In genomic region chr3:10374311-10374710, GRCh38 we compare ENCODE assay signal across 22 cellular contexts. TPM values are rescaled to one million over a fixed set of nuclear protein-coding genes. Genes with fewer than 3 reads are reported as not detected.
A peak's percentile ranks its signal among the peaks of the same experiment; 100 is the strongest.
DNase-seq lines count a peak whose midpoint lies in the region; ATAC-seq and TF ChIP-seq lines count a peak whose summit lies in the region.
"Had no signal": no experiment of that assay in that cellular context is flagged by ENCODE, and none has a peak within 500 bp of the region (broad histone marks: within the 10 kb centered on the region; RNA-seq: fewer than 3 reads in every experiment).

No MANE protein-coding gene starts in this region.

- H3K36me3 ChIP-seq in skeletal muscle tissue (ENCODE audit: control insufficient read depth in 3 of 3, insufficient read depth in 3 of 3, low read length in 3 of 3): peaks cover 6 to 18% (median 13%) of the 10 kb centered on the region in 3 donors
- no peaks in the 10 kb centered on the region for H3K36me3 ChIP-seq in A673 (ENCODE audit: insufficient read depth, low read length, poor library complexity, severe bottlenecking)
- H3K36me3 ChIP-seq: heart left ventricle had no signal

- H3K4me1 ChIP-seq in skeletal muscle tissue (ENCODE audit: control insufficient read depth in 3 of 3, insufficient read depth in 3 of 3, low read length in 3 of 3): peaks cover 46 to 63% (median 46%) of the 10 kb centered on the region in 3 donors
- no peaks in the 10 kb centered on the region for H3K4me1 ChIP-seq in A673 (ENCODE audit: insufficient read depth, low read length, poor library complexity, severe bottlenecking)

- ATAC-seq in HG02970 (IDR thresholded peaks at IDR 0.05; ENCODE audit: low FRiP score, unreplicated experiment): no peak
- ATAC-seq: activated naive CD8-positive, alpha-beta T cell treated with anti-CD3 and anti-CD28 coated beads, Interleukin-2, amount 50 U/mL, for 24 hours; activated T-cell treated with anti-CD3 and anti-CD28 coated beads, Interleukin-2, amount 50 U/mL, for 4 hours; GM12878; heart left ventricle had no signal

- H3K4me3 ChIP-seq in skeletal muscle tissue (ENCODE audit: low read length in 3 of 3) (no peak overlapping the region), A673 (ENCODE audit: low read depth, low read length, poor library complexity, severe bottlenecking) (no peak overlapping the region)
- H3K4me3 ChIP-seq: dorsolateral prefrontal cortex, GM12878, heart left ventricle, lung had no signal

- peak overlapping the region; percentile 55 for H3K27ac ChIP-seq in skeletal muscle tissue (ENCODE audit: low read depth, low read length)
- no peak overlapping the region for H3K27ac ChIP-seq in A673 (ENCODE audit: low read depth, low read length, poor library complexity, severe bottlenecking)
- H3K27ac ChIP-seq: heart left ventricle, VCaP had no signal

- no peaks in the 10 kb centered on the region for H3K27me3 ChIP-seq in skeletal muscle tissue (ENCODE audit: control insufficient read depth in 3 of 3, insufficient read depth in 3 of 3, low read length in 3 of 3)
- no peaks in the 10 kb centered on the region for H3K27me3 ChIP-seq in A673 (replicated peaks; ENCODE audit: insufficient read depth, low read depth, low read length, poor library complexity)
- H3K27me3 ChIP-seq: dorsolateral prefrontal cortex, heart left ventricle had no signal

- peak overlapping the region in 2 of 3 donors; percentile 9 to 54 for H3K9ac ChIP-seq in skeletal muscle tissue (ENCODE audit: low read depth in 1 of 3, low read length in 3 of 3)

- no peak for TF ChIP-seq CTCF in A673 (conservative IDR thresholded peaks at IDR 0.05; ENCODE audit: low read depth, low read length)

- CTCF ChIA-PET in A673 (lab: Charles Lee): no interaction called here

- peak; percentile 72 for DNase-seq in G401 (ENCODE audit: low spot score)
- DNase-seq in amygdala (lab: John Stamatoyannopoulos, UW): peak in 31 of 56 donors; percentile 5 to 62 (median 23)
- DNase-seq in medulla oblongata (ENCODE audit: extremely low spot score): peak; percentile 62
- no peak for DNase-seq in A673 (ENCODE audit: low spot score)
- no peak for DNase-seq in SKM-1 (lab: John Stamatoyannopoulos, UW; ENCODE audit: unreplicated experiment)
- DNase-seq: activated CD4-positive, alpha-beta T cell treated with anti-CD3 and anti-CD28 coated beads, Interleukin-2, amount 10 ng/mL, durations not matched to agents 7 days and 5 days; activated gamma-delta T cell treated with Interleukin-2 at 50 U/mL for 16 hours; activated naive CD8-positive, alpha-beta T cell treated with anti-CD3 and anti-CD28 coated beads, Interleukin-2, amount 50 U/mL, for 24 hours; activated T-cell treated with anti-CD3 and anti-CD28 coated beads, Interleukin-2, amount 50 U/mL, for 4 hours; Calu3; heart left ventricle; NCI-H1048; NCI-H187 treated with DMSO at 0.1 percent for 48 hours; NCI-H524; NK-92 treated with Interleukin-12 subunit alpha and Interleukin-12 subunit beta, amount 100 ng/mL, for 24 hours; Right ventricle myocardium superior had no signal

- no peaks in the 10 kb centered on the region for H3K9me3 ChIP-seq in skeletal muscle tissue (ENCODE audit: control insufficient read depth in 3 of 3, low read length in 3 of 3)
- H3K9me3 ChIP-seq in A673 (ENCODE audit: low read depth, low read length, poor library complexity, severe bottlenecking): no peaks in the 10 kb centered on the region

- POLR2A ChIA-PET in A673 (lab: Charles Lee; ENCODE audit: low non-redundant PET): no interaction called here

- intact Hi-C loops in A673 (cut with micrococcal nuclease; ENCODE audit: unreplicated experiment): no loop called here

- in situ Hi-C loops in G401 (cut with HindIII; ENCODE audit: low sequenced_read_pairs): no loop called here

- BruUV-seq in A673 (replicated peaks; lab: Mats Ljungman, UMichigan): no TSS peak

RNA-seq across cellular contexts. Expression of gene SEC13, which starts 53.4 kb away (rescaled TPM):
- total RNA-seq in G401 (2014; rRNA removed; shearing (Covaris generic)): 147 and 148 TPM in 2 replicates
- total RNA-seq in skeletal muscle tissue (127 TPM), A673 (2021) (160 and 174 TPM in 2 replicates)

Comparison
In these comparisons a context has a peak if more than half of its experiments do, and no peak if none do; other contexts are left out.
1. DNase-seq: peak in G401 (single experiment), amygdala (31 of 56) and medulla oblongata (single experiment); none in A673 (single experiment) and SKM-1 (single experiment).